17 cellular contexts compared by ENCODE assay signal in the genomic region with DNA sequence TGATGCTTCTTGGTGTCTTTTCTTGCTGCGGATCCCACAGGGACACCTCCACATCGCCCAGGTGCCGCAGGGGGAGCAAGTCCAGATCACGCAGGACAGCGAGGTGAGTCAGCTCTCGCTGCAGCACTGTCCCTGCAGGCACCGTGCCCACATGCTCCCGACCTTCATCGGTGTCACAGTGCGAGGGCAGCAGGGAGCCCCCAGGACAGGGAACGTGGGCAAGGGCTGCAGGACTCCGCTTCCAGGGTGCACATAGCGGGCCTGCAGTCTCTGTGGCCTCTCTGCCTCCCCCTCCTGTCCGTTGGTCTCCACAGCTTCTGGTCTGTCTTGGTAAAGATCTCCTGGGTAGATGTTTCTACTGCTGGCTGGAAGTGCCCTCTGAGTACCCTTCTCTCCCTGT.
A peak's percentile ranks its signal among the peaks of the same experiment; 100 is the strongest.
DNase-seq lines count a peak whose midpoint lies in the region; ATAC-seq and TF ChIP-seq lines count a peak whose summit lies in the region.
"Had no signal": no experiment of that assay in that cellular context is flagged by ENCODE, and none has a peak within 500 bp of the region (broad histone marks: within the 10 kb centered on the region; RNA-seq: fewer than 3 reads in every experiment).

No MANE protein-coding gene starts in this region.

- peaks cover 2% of the 10 kb centered on the region; the same call in 1 of the 2 replicates for H3K36me3 ChIP-seq in H7 (replicated peaks; ENCODE audit: control insufficient read depth, insufficient read depth, low read length)
- H3K36me3 ChIP-seq in aorta (ENCODE audit: control insufficient read depth in 1 of 2, insufficient read depth in 2 of 2, low read length in 1 of 2): no peaks in the 10 kb centered on the region
- H3K36me3 ChIP-seq: BE2C had no signal

- in situ Hi-C loops in astrocyte of the cerebellum (cut with HindIII; ENCODE audit: low sequenced_read_pairs): no loop called here

- TF ChIP-seq CTCF in astrocyte of the cerebellum (IDR thresholded peaks at IDR 0.05; ENCODE audit: low read depth, low read length, missing control alignments) (peak; percentile 11), fibroblast of villous mesenchyme (IDR thresholded peaks at IDR 0.05; ENCODE audit: insufficient read depth, low read depth, low read length) (peak; percentile 18)

- no peaks in the 10 kb centered on the region for H3K27me3 ChIP-seq in H7 (ENCODE audit: control insufficient read depth, insufficient read depth, low read length)
- H3K27me3 ChIP-seq in aorta (ENCODE audit: control insufficient read depth in 1 of 2, insufficient read depth in 2 of 2, low read length in 1 of 2): no peaks in the 10 kb centered on the region
- H3K27me3 ChIP-seq: BE2C had no signal

- ATAC-seq in aorta (ENCODE audit: low FRiP score): no peak
- no peak for ATAC-seq in HG02981 (IDR thresholded peaks at IDR 0.05; ENCODE audit: unreplicated experiment)
- ATAC-seq in activated CD4-positive, CD25-positive, alpha-beta regulatory T cell treated with anti-CD3 and anti-CD28 coated beads, Interleukin-2, amount 50 U/mL, for 24 hours: no peak
- ATAC-seq: Panc1 had no signal

- H3K4me1 ChIP-seq in aorta (ENCODE audit: control insufficient read depth in 1 of 2, insufficient read depth in 2 of 2, low read length in 2 of 2): no peaks in the 10 kb centered on the region
- H3K4me1 ChIP-seq: BE2C, Caco-2 had no signal

- peak; percentile 57 for DNase-seq in H7
- no peak for DNase-seq in astrocyte of the cerebellum (ENCODE audit: low read depth)
- DNase-seq in fibroblast of villous mesenchyme (ENCODE audit: low read depth): no peak
- peak; percentile 32 to 65 for DNase-seq in aorta
- DNase-seq in HUDEP-2 (lab: John Stamatoyannopoulos, UW; ENCODE audit: unreplicated experiment in 76 of 76): no peak
- DNase-seq: BE2C; Caco-2; CD4-positive, alpha-beta T cell; GDM1; HCEC 1CT; NCI-H1092 treated with DMSO at 0.1 percent for 48 hours; NCI-H1694; NCI-H2081 treated with DMSO at 0.1 percent for 48 hours had no signal

- intact Hi-C loops in aorta (cut with DNase I): no loop called here

- H3K9me3 ChIP-seq in aorta (ENCODE audit: control insufficient read depth, low read length): no peaks in the 10 kb centered on the region
- H3K9me3 ChIP-seq: BE2C, Caco-2 had no signal

- H3K27ac ChIP-seq in aorta (ENCODE audit: low read depth in 1 of 2, low read length in 2 of 2): no peak overlapping the region
- H3K27ac ChIP-seq: SK-N-MC had no signal

- H3K4me3 ChIP-seq in H7 (ENCODE audit: insufficient read depth, low read depth, low read length) (no peak overlapping the region), astrocyte of the cerebellum (ENCODE audit: low read depth, low read length) (no peak overlapping the region), fibroblast of villous mesenchyme (ENCODE audit: low read depth, low read length) (no peak overlapping the region), aorta (ENCODE audit: low read length in 2 of 2) (no peak overlapping the region)
- H3K4me3 ChIP-seq: SK-N-MC had no signal

- WGBS in aorta, 2 donors: 93% methylated on average over 14 of the region's 14 CpGs

Comparison
In these comparisons a context has a peak if more than half of its experiments do, and no peak if none do; other contexts are left out.
1. DNase-seq: peak in H7 (single experiment) and aorta (2 of 2); none in astrocyte of the cerebellum (single experiment), fibroblast of villous mesenchyme (single experiment) and HUDEP-2 (0 of 76).